In the genomic region with DNA sequence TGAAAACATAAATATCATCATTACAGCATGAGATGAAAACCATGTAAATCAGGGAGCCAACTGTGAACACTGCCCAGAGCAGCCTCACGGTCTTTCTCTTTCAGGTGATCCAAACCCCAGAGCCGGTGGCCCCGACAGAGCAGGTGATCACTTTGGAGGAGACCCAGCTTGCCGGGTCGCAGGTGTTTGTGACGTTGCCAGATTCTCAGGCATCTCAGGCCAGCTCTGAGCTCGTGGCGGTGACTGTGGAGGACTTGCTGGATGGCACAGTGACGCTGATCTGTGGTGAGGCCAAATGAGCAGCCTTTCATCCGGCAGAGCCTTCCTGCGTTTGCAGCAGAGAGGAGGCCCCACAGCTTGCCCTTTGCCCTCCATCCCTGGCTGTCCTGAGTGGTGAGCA, we compare ENCODE assay signal across 28 cellular contexts. TPM values are rescaled to one million over a fixed set of nuclear protein-coding genes. Genes with fewer than 3 reads are reported as not detected.
"Had no signal": no experiment of that assay in that cellular context is flagged by ENCODE, and none has a peak within 500 bp of the region (broad histone marks: within the 10 kb centered on the region; RNA-seq: fewer than 3 reads in every experiment).

No MANE protein-coding gene starts in this region.

- ATAC-seq: gastrocnemius medialis; left ventricle myocardium superior; lower lobe of right lung; natural killer cell treated with Interleukin-12 subunit alpha and Interleukin-12 subunit beta and Interleukin-15 and Interleukin-18, amount 100 ng/mL, for 72 hours; sciatic nerve; stimulated activated effector memory CD8-positive, alpha-beta T cell treated with anti-CD3 and anti-CD28 coated beads, Interleukin-12 subunit alpha, Interleukin-12 subunit beta, amount 100 ng/mL, for 72 hours had no signal

- H3K27me3 ChIP-seq: colonic mucosa, gastrocnemius medialis, neutrophil, right atrium auricular region, stomach, testis, tibial artery had no signal

- H3K4me1 ChIP-seq: colonic mucosa, prostate gland had no signal

- H3K9me3 ChIP-seq: colonic mucosa, gastrocnemius medialis, lower lobe of right lung, neutrophil, prostate gland, right atrium auricular region, stomach, testis, tibial artery had no signal

- H3K27ac ChIP-seq: colonic mucosa, epithelial cell of prostate, gastrocnemius medialis, lower lobe of right lung, neutrophil, prostate gland, right atrium auricular region, stomach, testis, tibial artery had no signal

- FAIRE-seq: keratinocyte had no signal

- H3K4me3 ChIP-seq: colonic mucosa, gastrocnemius medialis, lower lobe of right lung, prostate gland, right atrium auricular region, smooth muscle cell, stomach, testis, tibial artery had no signal

- DNase-seq: colonic mucosa; effector CD8-positive, alpha-beta T cell; endodermal cell; foreskin fibroblast; gastrocnemius medialis; left ventricle myocardium superior; lower lobe of right lung; stimulated activated CD4-positive, alpha-beta T cell treated with anti-CD3 and anti-CD28 coated beads, Interleukin-12 subunit alpha, Interleukin-12 subunit beta, amount 100 ng/mL, for 4 hours; stimulated activated CD4-positive, alpha-beta T cell treated with anti-CD3 and anti-CD28 coated beads, Interleukin-1b, Interleukin-23, amount 100 ng/mL, for 48 hours; stimulated activated CD4-positive, alpha-beta T cell treated with anti-CD3 and anti-CD28 coated beads, Interleukin-4, amount 100 ng/mL, for 24 hours; stimulated activated naive CD4-positive, alpha-beta T cell treated with Interleukin-2 at 50 U/mL for 16 hours; stomach; testis; tibial artery had no signal

RNA-seq across cellular contexts. Expression of gene EPHA8, which starts 37.2 kb away (rescaled TPM):
- total RNA-seq: colonic mucosa; gastrocnemius medialis; glomerular endothelial cell; left ventricle myocardium superior; lower lobe of right lung; mononuclear cell; natural killer cell treated with Interleukin-12 subunit alpha and Interleukin-12 subunit beta and Interleukin-15 and Interleukin-18, amount 100 ng/mL, for 72 hours; neural crest cell; osteoblast; right atrium auricular region; sciatic nerve; smooth muscle cell; stomach; urinary bladder had no signal
- polyA plus RNA-seq: smooth muscle cell, stomach, urinary bladder had no signal
